1 cellular context compared by ENCODE assay signal in the genomic region with DNA sequence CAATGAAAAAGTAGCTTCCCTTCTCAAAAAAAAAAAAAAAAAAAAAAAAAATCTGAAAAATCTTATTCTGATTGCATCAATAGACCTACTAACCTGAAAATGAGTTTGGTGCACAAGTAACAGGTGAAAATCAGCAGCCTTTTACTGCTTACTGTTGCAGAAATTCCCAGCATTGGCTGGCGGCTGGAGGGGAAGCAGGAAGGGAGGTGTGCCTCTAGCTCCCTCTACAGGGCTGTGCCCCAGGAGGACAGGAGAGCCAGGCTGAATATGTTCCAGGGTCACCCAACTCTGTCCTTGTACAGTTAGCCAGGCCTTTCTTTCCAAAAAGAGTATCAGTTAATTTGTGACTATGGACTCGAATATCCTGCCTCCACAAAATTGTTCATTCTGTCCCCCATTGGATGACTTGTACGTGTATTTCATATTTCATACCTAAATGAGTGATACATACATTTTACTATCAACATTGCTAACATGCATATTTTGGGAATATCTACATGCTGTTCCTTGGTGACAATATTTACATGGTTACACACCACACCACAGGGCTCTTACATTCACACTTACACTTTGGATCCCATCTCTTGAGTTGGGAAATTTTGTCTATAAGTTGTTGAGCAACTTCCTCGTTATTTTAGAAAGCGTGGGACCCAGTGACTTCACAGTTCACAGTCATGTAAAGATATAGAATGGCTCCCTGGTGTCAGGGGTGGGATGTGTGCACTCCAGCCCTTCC.
TF ChIP-seq lines count a peak whose summit lies in the region.

No MANE protein-coding gene starts in this region.

TF ChIP-seq in HepG2, 621 proteins besides CTCF, POLR2A, EP300 and RAD21 (continued from another document):
- TF ChIP-seq, protein P1, sequence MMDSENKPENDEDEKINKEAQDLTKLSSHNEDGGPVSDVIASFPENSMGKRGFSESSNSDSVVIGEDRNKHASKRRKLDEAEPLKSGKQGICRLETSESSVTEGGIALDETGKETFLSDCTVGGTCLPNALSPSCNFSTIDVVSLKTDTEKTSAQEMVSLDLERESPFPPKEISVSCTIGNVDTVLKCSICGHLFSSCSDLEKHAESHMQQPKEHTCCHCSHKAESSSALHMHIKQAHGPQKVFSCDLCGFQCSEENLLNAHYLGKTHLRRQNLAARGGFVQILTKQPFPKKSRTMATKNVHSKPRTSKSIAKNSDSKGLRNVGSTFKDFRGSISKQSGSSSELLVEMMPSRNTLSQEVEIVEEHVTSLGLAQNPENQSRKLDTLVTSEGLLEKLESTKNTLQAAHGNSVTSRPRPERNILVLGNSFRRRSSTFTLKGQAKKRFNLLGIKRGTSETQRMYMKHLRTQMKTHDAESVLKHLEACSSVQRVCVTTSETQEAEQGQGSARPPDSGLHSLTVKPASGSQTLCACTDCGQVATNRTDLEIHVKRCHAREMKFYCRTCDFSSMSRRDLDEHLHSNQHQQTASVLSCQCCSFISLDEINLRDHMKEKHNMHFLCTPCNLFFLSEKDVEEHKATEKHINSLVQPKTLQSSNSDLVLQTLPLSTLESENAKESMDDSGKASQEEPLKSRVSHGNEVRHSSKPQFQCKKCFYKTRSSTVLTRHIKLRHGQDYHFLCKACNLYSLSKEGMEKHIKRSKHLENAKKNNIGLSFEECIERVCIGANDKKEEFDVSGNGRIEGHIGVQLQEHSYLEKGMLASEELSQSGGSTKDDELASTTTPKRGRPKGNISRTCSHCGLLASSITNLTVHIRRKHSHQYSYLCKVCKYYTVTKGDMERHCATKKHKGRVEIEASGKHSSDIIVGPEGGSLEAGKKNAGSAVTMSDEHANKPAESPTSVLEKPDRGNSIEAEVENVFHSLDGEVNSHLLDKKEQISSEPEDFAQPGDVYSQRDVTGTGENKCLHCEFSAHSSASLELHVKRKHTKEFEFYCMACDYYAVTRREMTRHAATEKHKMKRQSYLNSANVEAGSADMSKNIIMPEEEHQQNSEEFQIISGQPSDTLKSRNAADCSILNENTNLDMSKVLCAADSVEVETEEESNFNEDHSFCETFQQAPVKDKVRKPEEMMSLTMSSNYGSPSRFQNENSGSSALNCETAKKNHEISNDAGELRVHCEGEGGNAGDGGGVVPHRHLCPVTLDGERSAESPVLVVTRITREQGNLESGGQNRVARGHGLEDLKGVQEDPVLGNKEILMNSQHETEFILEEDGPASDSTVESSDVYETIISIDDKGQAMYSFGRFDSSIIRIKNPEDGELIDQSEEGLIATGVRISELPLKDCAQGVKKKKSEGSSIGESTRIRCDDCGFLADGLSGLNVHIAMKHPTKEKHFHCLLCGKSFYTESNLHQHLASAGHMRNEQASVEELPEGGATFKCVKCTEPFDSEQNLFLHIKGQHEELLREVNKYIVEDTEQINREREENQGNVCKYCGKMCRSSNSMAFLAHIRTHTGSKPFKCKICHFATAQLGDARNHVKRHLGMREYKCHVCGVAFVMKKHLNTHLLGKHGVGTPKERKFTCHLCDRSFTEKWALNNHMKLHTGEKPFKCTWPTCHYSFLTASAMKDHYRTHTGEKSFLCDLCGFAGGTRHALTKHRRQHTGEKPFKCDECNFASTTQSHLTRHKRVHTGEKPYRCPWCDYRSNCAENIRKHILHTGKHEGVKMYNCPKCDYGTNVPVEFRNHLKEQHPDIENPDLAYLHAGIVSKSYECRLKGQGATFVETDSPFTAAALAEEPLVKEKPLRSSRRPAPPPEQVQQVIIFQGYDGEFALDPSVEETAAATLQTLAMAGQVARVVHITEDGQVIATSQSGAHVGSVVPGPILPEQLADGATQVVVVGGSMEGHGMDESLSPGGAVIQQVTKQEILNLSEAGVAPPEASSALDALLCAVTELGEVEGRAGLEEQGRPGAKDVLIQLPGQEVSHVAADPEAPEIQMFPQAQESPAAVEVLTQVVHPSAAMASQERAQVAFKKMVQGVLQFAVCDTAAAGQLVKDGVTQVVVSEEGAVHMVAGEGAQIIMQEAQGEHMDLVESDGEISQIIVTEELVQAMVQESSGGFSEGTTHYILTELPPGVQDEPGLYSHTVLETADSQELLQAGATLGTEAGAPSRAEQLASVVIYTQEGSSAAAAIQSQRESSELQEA (CRISPR knock-in tag; IDR thresholded peaks at IDR 0.05; ENCODE audit: not compliant biosample characterization): no peak
- TF ChIP-seq, protein P2, sequence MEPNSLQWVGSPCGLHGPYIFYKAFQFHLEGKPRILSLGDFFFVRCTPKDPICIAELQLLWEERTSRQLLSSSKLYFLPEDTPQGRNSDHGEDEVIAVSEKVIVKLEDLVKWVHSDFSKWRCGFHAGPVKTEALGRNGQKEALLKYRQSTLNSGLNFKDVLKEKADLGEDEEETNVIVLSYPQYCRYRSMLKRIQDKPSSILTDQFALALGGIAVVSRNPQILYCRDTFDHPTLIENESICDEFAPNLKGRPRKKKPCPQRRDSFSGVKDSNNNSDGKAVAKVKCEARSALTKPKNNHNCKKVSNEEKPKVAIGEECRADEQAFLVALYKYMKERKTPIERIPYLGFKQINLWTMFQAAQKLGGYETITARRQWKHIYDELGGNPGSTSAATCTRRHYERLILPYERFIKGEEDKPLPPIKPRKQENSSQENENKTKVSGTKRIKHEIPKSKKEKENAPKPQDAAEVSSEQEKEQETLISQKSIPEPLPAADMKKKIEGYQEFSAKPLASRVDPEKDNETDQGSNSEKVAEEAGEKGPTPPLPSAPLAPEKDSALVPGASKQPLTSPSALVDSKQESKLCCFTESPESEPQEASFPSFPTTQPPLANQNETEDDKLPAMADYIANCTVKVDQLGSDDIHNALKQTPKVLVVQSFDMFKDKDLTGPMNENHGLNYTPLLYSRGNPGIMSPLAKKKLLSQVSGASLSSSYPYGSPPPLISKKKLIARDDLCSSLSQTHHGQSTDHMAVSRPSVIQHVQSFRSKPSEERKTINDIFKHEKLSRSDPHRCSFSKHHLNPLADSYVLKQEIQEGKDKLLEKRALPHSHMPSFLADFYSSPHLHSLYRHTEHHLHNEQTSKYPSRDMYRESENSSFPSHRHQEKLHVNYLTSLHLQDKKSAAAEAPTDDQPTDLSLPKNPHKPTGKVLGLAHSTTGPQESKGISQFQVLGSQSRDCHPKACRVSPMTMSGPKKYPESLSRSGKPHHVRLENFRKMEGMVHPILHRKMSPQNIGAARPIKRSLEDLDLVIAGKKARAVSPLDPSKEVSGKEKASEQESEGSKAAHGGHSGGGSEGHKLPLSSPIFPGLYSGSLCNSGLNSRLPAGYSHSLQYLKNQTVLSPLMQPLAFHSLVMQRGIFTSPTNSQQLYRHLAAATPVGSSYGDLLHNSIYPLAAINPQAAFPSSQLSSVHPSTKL (CRISPR knock-in tag; IDR thresholded peaks at IDR 0.05): peak; percentile 37
- TF ChIP-seq ZBTB7B (CRISPR knock-in tag; IDR thresholded peaks at IDR 0.05) (no peak), PTBP1 (IDR thresholded peaks at IDR 0.05; ENCODE audit: low read depth, low read length, poor library complexity, severe bottlenecking) (no peak), SALL1 (CRISPR knock-in tag; IDR thresholded peaks at IDR 0.05) (peak; percentile 63), HNRNPK (IDR thresholded peaks at IDR 0.05; ENCODE audit: low read depth, low read length, poor library complexity, severe bottlenecking) (no peak), KLF9 (CRISPR knock-in tag; IDR thresholded peaks at IDR 0.05; ENCODE audit: low read depth) (no peak), ZFP41 (CRISPR knock-in tag; IDR thresholded peaks at IDR 0.05; ENCODE audit: borderline replicate concordance) (no peak), ZNF331 (CRISPR knock-in tag; IDR thresholded peaks at IDR 0.05) (peak; percentile 18; the same call in 1 of the 2 replicates), ZNF883 (CRISPR knock-in tag; IDR thresholded peaks at IDR 0.05; ENCODE audit: not compliant biosample characterization) (no peak), ZKSCAN5 (CRISPR knock-in tag; IDR thresholded peaks at IDR 0.05) (no peak), NCOA1 (CRISPR knock-in tag; IDR thresholded peaks at IDR 0.05) (no peak)
- TF ChIP-seq, protein P3, sequence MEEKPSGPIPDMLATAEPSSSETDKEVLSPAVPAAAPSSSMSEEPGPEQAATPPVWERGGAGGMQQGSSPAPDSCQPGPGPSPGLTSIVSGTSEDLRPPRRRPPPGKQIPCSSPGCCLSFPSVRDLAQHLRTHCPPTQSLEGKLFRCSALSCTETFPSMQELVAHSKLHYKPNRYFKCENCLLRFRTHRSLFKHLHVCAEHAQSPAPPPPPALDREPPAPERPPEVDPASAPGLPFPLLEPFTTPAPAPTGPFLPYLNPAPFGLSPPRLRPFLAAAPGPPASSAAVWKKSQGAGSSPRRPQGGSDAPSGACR (CRISPR knock-in tag; IDR thresholded peaks at IDR 0.05): no peak
- TF ChIP-seq, protein P4, sequence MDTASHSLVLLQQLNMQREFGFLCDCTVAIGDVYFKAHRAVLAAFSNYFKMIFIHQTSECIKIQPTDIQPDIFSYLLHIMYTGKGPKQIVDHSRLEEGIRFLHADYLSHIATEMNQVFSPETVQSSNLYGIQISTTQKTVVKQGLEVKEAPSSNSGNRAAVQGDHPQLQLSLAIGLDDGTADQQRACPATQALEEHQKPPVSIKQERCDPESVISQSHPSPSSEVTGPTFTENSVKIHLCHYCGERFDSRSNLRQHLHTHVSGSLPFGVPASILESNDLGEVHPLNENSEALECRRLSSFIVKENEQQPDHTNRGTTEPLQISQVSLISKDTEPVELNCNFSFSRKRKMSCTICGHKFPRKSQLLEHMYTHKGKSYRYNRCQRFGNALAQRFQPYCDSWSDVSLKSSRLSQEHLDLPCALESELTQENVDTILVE (CRISPR knock-in tag; IDR thresholded peaks at IDR 0.05): 0 out of 2 replicates have a peak, but pooled peaks have one; percentile 47
- TF ChIP-seq, protein P5, sequence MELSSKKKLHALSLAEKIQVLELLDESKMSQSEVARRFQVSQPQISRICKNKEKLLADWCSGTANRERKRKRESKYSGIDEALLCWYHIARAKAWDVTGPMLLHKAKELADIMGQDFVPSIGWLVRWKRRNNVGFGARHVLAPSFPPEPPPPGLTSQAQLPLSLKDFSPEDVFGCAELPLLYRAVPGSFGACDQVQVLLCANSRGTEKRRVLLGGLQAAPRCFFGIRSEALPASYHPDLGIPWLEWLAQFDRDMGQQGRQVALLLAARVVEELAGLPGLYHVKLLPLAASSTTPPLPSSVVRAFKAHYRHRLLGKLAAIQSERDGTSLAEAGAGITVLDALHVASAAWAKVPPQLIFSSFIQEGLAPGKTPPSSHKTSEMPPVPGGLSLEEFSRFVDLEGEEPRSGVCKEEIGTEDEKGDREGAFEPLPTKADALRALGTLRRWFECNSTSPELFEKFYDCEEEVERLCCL (CRISPR knock-in tag; IDR thresholded peaks at IDR 0.05; ENCODE audit: borderline replicate concordance): no peak
- TF ChIP-seq, protein P6, sequence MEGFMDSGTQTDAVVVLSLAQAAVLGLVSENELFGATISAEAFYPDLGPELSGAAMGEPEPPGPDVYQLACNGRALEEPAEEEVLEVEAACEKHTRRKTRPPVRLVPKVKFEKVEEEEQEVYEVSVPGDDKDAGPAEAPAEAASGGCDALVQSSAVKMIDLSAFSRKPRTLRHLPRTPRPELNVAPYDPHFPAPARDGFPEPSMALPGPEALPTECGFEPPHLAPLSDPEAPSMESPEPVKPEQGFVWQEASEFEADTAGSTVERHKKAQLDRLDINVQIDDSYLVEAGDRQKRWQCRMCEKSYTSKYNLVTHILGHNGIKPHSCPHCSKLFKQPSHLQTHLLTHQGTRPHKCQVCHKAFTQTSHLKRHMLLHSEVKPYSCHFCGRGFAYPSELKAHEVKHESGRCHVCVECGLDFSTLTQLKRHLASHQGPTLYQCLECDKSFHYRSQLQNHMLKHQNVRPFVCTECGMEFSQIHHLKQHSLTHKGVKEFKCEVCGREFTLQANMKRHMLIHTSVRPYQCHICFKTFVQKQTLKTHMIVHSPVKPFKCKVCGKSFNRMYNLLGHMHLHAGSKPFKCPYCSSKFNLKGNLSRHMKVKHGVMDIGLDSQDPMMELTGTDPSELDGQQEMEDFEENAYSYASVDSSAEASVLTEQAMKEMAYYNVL (CRISPR knock-in tag; IDR thresholded peaks at IDR 0.05; ENCODE audit: borderline replicate concordance): no peak
- TF ChIP-seq, protein P7, sequence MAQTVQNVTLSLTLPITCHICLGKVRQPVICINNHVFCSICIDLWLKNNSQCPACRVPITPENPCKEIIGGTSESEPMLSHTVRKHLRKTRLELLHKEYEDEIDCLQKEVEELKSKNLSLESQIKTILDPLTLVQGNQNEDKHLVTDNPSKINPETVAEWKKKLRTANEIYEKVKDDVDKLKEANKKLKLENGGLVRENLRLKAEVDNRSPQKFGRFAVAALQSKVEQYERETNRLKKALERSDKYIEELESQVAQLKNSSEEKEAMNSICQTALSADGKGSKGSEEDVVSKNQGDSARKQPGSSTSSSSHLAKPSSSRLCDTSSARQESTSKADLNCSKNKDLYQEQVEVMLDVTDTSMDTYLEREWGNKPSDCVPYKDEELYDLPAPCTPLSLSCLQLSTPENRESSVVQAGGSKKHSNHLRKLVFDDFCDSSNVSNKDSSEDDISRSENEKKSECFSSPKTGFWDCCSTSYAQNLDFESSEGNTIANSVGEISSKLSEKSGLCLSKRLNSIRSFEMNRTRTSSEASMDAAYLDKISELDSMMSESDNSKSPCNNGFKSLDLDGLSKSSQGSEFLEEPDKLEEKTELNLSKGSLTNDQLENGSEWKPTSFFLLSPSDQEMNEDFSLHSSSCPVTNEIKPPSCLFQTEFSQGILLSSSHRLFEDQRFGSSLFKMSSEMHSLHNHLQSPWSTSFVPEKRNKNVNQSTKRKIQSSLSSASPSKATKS (CRISPR knock-in tag; IDR thresholded peaks at IDR 0.05): no peak
TF ChIP-seq in HepG2: peak in this region for 30.
